Comparison of ENCODE assay signal across 14 cellular contexts in genomic region chr20:10185741-10186558, GRCh38. TPM values are rescaled to one million over a fixed set of nuclear protein-coding genes. Genes with fewer than 3 reads are reported as not detected.
DNase-seq lines count a peak whose midpoint lies in the region; ATAC-seq, FAIRE-seq and TF ChIP-seq lines count a peak whose summit lies in the region.
"Had no signal": no experiment of that assay in that cellular context is flagged by ENCODE, and none has a peak within 500 bp of the region (broad histone marks: within the 10 kb centered on the region; RNA-seq: fewer than 3 reads in every experiment).

No MANE protein-coding gene starts in this region.

- H3K36me3 Mint-ChIP-seq in Calu3 (ENCODE audit: insufficient read depth, unreplicated experiment) = no peaks in the 10 kb centered on the region
- H3K36me3 Mint-ChIP-seq: stimulated activated effector memory CD8-positive, alpha-beta T cell treated with anti-CD3 and anti-CD28 coated beads, Interleukin-12 subunit alpha, Interleukin-12 subunit beta, amount 100 ng/mL, for 72 hours had no signal

- no peaks in the 10 kb centered on the region for H3K9me3 ChIP-seq in HepG2 (ENCODE audit: low read length)

- ATAC-seq in HepG2 = peak; percentile 80
- no peak for ATAC-seq in GM21529 (IDR thresholded peaks at IDR 0.05; ENCODE audit: unreplicated experiment)
- ATAC-seq: activated naive CD8-positive, alpha-beta T cell treated with anti-CD3 and anti-CD28 coated beads, Interleukin-2, amount 50 U/mL, for 24 hours; stimulated activated effector memory CD8-positive, alpha-beta T cell treated with anti-CD3 and anti-CD28 coated beads, Interleukin-12 subunit alpha, Interleukin-12 subunit beta, amount 100 ng/mL, for 72 hours had no signal

- TF ChIP-seq POLR2A in HepG2 (IDR thresholded peaks at IDR 0.05; ENCODE audit: insufficient read depth in 1 of 2, low read depth in 2 of 2, low read length in 2 of 2) = no peak

- POLR2A ChIA-PET in HepG2 (lab: Yijun Ruan, JAX) = no interaction called here

- DNase-seq in Calu3 = peak; percentile 26
- peak; percentile 55 for DNase-seq in NCI-H2081 treated with DMSO at 0.1 percent for 48 hours (lab: John Stamatoyannopoulos, UW)
- peak in 42 of 58 donors; percentile 3 to 84 (median 32) for DNase-seq in anterior cingulate cortex (lab: John Stamatoyannopoulos, UW)
- peak; percentile 25 for DNase-seq in HepG2 (ENCODE audit: low spot score)
- no peak for DNase-seq in central memory CD4-positive, alpha-beta T cell
- DNase-seq in activated naive CD4-positive, alpha-beta T cell treated with Interleukin-2 at 50 U/mL for 16 hours = no peak
- no peak for DNase-seq in foreskin melanocyte
- DNase-seq: activated naive CD8-positive, alpha-beta T cell treated with anti-CD3 and anti-CD28 coated beads, Interleukin-2, amount 50 U/mL, for 24 hours; IMR-90; nephron progenitor cell had no signal

- 0 out of 2 replicates have a peak, but pooled peaks cover 8% of the 10 kb centered on the region for H3K4me1 ChIP-seq in HepG2 (ENCODE audit: insufficient read depth, low read length)

- no peaks in the 10 kb centered on the region for H4K20me1 ChIP-seq in HepG2 (ENCODE audit: insufficient read depth, low read length)

- no peaks in the 10 kb centered on the region for H3K27me3 Mint-ChIP-seq in Calu3 (ENCODE audit: unreplicated experiment)

- H3K9ac ChIP-seq in HepG2 (ENCODE audit: insufficient read depth, low read depth, low read length) = no peak overlapping the region

- TF ChIP-seq EP300 in HepG2 (IDR thresholded peaks at IDR 0.05; ENCODE audit: low read depth in 2 of 2, low read length in 2 of 2) = no peak
- TF ChIP-seq EP300 in HepG2 (CRISPR knock-in tag; IDR thresholded peaks at IDR 0.05; ENCODE audit: borderline replicate concordance) = no peak

- H2AFZ ChIP-seq in HepG2 (ENCODE audit: low read length) = no peak overlapping the region

- no peaks in the 10 kb centered on the region; a peak in 1 of 5 replicates for H3K27me3 ChIP-seq in HepG2 (ENCODE audit: control insufficient read depth in 1 of 2, insufficient read depth in 2 of 2, low read length in 2 of 2)

- no peak overlapping the region for H3K4me3 ChIP-seq in HepG2 (replicated peaks in 1 of 3; ENCODE audit: insufficient read depth in 1 of 3, low read depth in 2 of 3, low read length in 3 of 3)

- H3K27ac Mint-ChIP-seq in Calu3 (ENCODE audit: unreplicated experiment) = peak overlapping the region; percentile 34
- H3K27ac Mint-ChIP-seq: activated naive CD8-positive, alpha-beta T cell treated with anti-CD3 and anti-CD28 coated beads, Interleukin-2, amount 50 U/mL, for 24 hours; nephron progenitor cell; stimulated activated effector memory CD8-positive, alpha-beta T cell treated with anti-CD3 and anti-CD28 coated beads, Interleukin-12 subunit alpha, Interleukin-12 subunit beta, amount 100 ng/mL, for 72 hours; T-helper 1 cell treated with Interleukin-12 subunit alpha and Interleukin-12 subunit beta and Interleukin-4 antibody, amounts not matched to agents 30 μg/mL and 1 μg/mL, for 36 hours had no signal

- WGBS in HepG2 (ENCODE audit: low lambda C conversion rate) = 67% methylated on average over 3 of the region's 3 CpGs

- no TSS peak for BruUV-seq in Calu3 (replicated peaks; lab: Mats Ljungman, UMichigan)
- BruUV-seq in HepG2 (replicated peaks; lab: Mats Ljungman, UMichigan) = no TSS peak

- TF ChIP-seq CTCF in Calu3 (IDR thresholded peaks at IDR 0.05; ENCODE audit: unreplicated experiment) (no peak), HepG2 (CRISPR knock-in tag; IDR thresholded peaks at IDR 0.05) (no peak)

- in situ Hi-C loops in HepG2 (cut with HindIII; ENCODE audit: extremely low pct_ligation_motif_present, low pct_unique_long_range_greater_than_20kb) = no loop called here

- TF ChIP-seq RAD21 in HepG2 (CRISPR knock-in tag; IDR thresholded peaks at IDR 0.05) = no peak

- FAIRE-seq in HepG2 (lab: Jason Lieb, UNC) = no peak
- FAIRE-seq: H1 had no signal

- H3K36me3 ChIP-seq in HepG2 (replicated peaks in 1 of 2; ENCODE audit: control insufficient read depth in 1 of 2, insufficient read depth in 2 of 2, low read length in 2 of 2) = no peaks in the 10 kb centered on the region

- intact Hi-C loops in Calu3 (cut with micrococcal nuclease; ENCODE audit: unreplicated experiment) = no loop called here
- intact Hi-C loops in HepG2 (cut with micrococcal nuclease; ENCODE audit: unreplicated experiment) = no loop called here

- H3K79me2 ChIP-seq in HepG2 (ENCODE audit: insufficient read depth, low read length) = no peaks in the 10 kb centered on the region

- H3K27ac ChIP-seq in HepG2 (ENCODE audit: extremely low read length, insufficient read depth, low read length) = no peak overlapping the region

- peaks cover 5% of the 10 kb centered on the region for H3K9me3 Mint-ChIP-seq in Calu3 (ENCODE audit: low read depth, unreplicated experiment)

- H3K4me2 ChIP-seq in HepG2 (ENCODE audit: low read depth, low read length) = no peak overlapping the region

- peaks cover 8% of the 10 kb centered on the region for H3K4me1 Mint-ChIP-seq in Calu3 (ENCODE audit: low read depth, unreplicated experiment)
- H3K4me1 Mint-ChIP-seq: activated naive CD8-positive, alpha-beta T cell treated with anti-CD3 and anti-CD28 coated beads, Interleukin-2, amount 50 U/mL, for 24 hours; nephron progenitor cell; stimulated activated effector memory CD8-positive, alpha-beta T cell treated with anti-CD3 and anti-CD28 coated beads, Interleukin-12 subunit alpha, Interleukin-12 subunit beta, amount 100 ng/mL, for 72 hours had no signal

- H3K4me3 Mint-ChIP-seq in Calu3 (ENCODE audit: low read depth, unreplicated experiment) = no peak overlapping the region
- H3K4me3 Mint-ChIP-seq: activated naive CD8-positive, alpha-beta T cell treated with anti-CD3 and anti-CD28 coated beads, Interleukin-2, amount 50 U/mL, for 24 hours; nephron progenitor cell; stimulated activated effector memory CD8-positive, alpha-beta T cell treated with anti-CD3 and anti-CD28 coated beads, Interleukin-12 subunit alpha, Interleukin-12 subunit beta, amount 100 ng/mL, for 72 hours; T-helper 1 cell treated with Interleukin-12 subunit alpha and Interleukin-12 subunit beta and Interleukin-4 antibody, amounts not matched to agents 30 μg/mL and 1 μg/mL, for 36 hours had no signal

- CTCF ChIA-PET in Calu3 (lab: Charles Lee) (interaction anchor here (0.5 kb wide), 1 partner anchor 89 kb away, joined by 3 read pairs; no protein-coding TSS in a partner anchor), HepG2 (lab: Yijun Ruan, JAX; ENCODE audit: low intra/inter-chr PET ratio, low total read pairs) (no interaction called here)

TF ChIP-seq in HepG2, 621 proteins besides CTCF, POLR2A, EP300 and RAD21 (continues in another document):
- TF ChIP-seq ZFP36L2 (CRISPR knock-in tag; IDR thresholded peaks at IDR 0.05) = no peak
- TF ChIP-seq KMT2B (CRISPR knock-in tag; IDR thresholded peaks at IDR 0.05) = no peak
- no peak for TF ChIP-seq GATAD2A (CRISPR knock-in tag; IDR thresholded peaks at IDR 0.05)
- no peak for TF ChIP-seq E2F2 (CRISPR knock-in tag; IDR thresholded peaks at IDR 0.05; ENCODE audit: borderline replicate concordance)
- TF ChIP-seq POLR2G (IDR thresholded peaks at IDR 0.05; ENCODE audit: low read depth, low read length) = no peak
- TF ChIP-seq ZNF75D (CRISPR knock-in tag; IDR thresholded peaks at IDR 0.05; ENCODE audit: borderline replicate concordance) = no peak

RNA-seq across cellular contexts. Expression of gene SNAP25, which starts 32.7 kb away (rescaled TPM):
- total RNA-seq in Calu3 (2022) (0.73 and 0.83 TPM in 2 replicates), HepG2 (2016; rRNA removed; fragmentation: Illumina TruSeq; extraction: Trizol) (not detected in 2 replicates)
- total RNA-seq in HepG2 (2016; cell fraction: cytosol; rRNA removed; fragmentation: Illumina TruSeq; extraction: Trizol; ENCODE audit: low read depth) = not detected in 2 replicates
- not detected in 2 replicates for total RNA-seq in HepG2 (2016; cell fraction: insoluble cytoplasmic fraction; rRNA removed; fragmentation: Illumina TruSeq; extraction: Trizol)
- not detected in 2 replicates for total RNA-seq in HepG2 (2016; cell fraction: membrane; rRNA removed; fragmentation: Illumina TruSeq; extraction: Trizol)
- not detected in 2 replicates for total RNA-seq in HepG2 (2016; cell fraction: nucleus; rRNA removed; fragmentation: Illumina TruSeq; extraction: Trizol)
- not detected in 2 replicates for polyA plus RNA-seq in HepG2 (2011; rRNA removed)
- not detected in 2 replicates for polyA plus RNA-seq in HepG2 (2011; cell fraction: cytosol; rRNA removed)
- not detected in 2 replicates for polyA plus RNA-seq in HepG2 (2011; cell fraction: nucleus; rRNA removed)
- 0.15 TPM in 1 of 2 replicates, not detected in the other for polyA plus RNA-seq in HepG2 (2012)
- polyA plus RNA-seq in HepG2 (2016; cell fraction: cytosol; fragmentation: Illumina TruSeq; extraction: Trizol; ENCODE audit: low read depth) = not detected in 2 replicates
- not detected in 2 replicates for polyA plus RNA-seq in HepG2 (2016; cell fraction: insoluble cytoplasmic fraction; fragmentation: Illumina TruSeq; extraction: Trizol; ENCODE audit: low read depth)
- polyA plus RNA-seq in HepG2 (2016; cell fraction: membrane; fragmentation: Illumina TruSeq; extraction: Trizol; ENCODE audit: low read depth) = not detected in 2 replicates
- not detected in 2 replicates for polyA plus RNA-seq in HepG2 (2016; cell fraction: nucleus; fragmentation: Illumina TruSeq; extraction: Trizol; ENCODE audit: insufficient read depth, low read depth)
- polyA minus RNA-seq in HepG2 (2011; rRNA and poly(A)+ RNA removed; ENCODE audit: low replicate concordance) = 8.1 TPM in 1 of 2 replicates, not detected in the other
- not detected in 2 replicates for polyA minus RNA-seq in HepG2 (2011; cell fraction: cytosol; rRNA and poly(A)+ RNA removed)
- not detected in 2 replicates for polyA minus RNA-seq in HepG2 (2011; cell fraction: nucleus; rRNA and poly(A)+ RNA removed)

Comparison
In these comparisons a context has a peak if more than half of its experiments do, and no peak if none do; other contexts are left out.
1. DNase-seq: peak in Calu3 (single experiment), NCI-H2081 treated with DMSO at 0.1 percent for 48 hours (single experiment), anterior cingulate cortex (42 of 58) and HepG2 (single experiment); none in central memory CD4-positive, alpha-beta T cell (single experiment), activated naive CD4-positive, alpha-beta T cell treated with Interleukin-2 at 50 U/mL for 16 hours (single experiment) and foreskin melanocyte (single experiment).